Comparison of ENCODE assay signal across 8 cellular contexts in genomic region chr16:69131167-69131748, GRCh38. TPM values are rescaled to one million over a fixed set of nuclear protein-coding genes. Genes with fewer than 3 reads are reported as not detected.
DNase-seq lines count a peak whose midpoint lies in the region; ATAC-seq, FAIRE-seq and TF ChIP-seq lines count a peak whose summit lies in the region.

No MANE protein-coding gene starts in this region.

- TF ChIP-seq CTCF in A549 (IDR thresholded peaks at IDR 0.05) (no peak), GM12865 (IDR thresholded peaks at IDR 0.05; ENCODE audit: insufficient read depth, low read depth, low read length, missing control alignments) (no peak), chondrocyte (IDR thresholded peaks at IDR 0.05) (no peak), lower lobe of right lung (IDR thresholded peaks at IDR 0.05) (no peak), transverse colon (IDR thresholded peaks at IDR 0.05) (no peak)

- H3K4me2 ChIP-seq in A549, result peak overlapping the region; percentile 88

- ATAC-seq in A549, result peak in 1 of 2 experiments; percentile 24; a peak in 3 of 6 replicates
- ATAC-seq in lower lobe of right lung, result peak; percentile 5 to 35
- no peak for ATAC-seq in GM18520 (IDR thresholded peaks at IDR 0.05; ENCODE audit: unreplicated experiment)

- peak overlapping the region; percentile 93 to 96 for H3K27ac ChIP-seq in A549
- H3K27ac ChIP-seq in lower lobe of right lung, result peak overlapping the region; percentile 91
- H3K27ac ChIP-seq in transverse colon, result peak overlapping the region; percentile 91 to 95 (median 93)

- H3K4me3 ChIP-seq in A549, result peak overlapping the region; percentile 79
- H3K4me3 ChIP-seq in GM12865 (ENCODE audit: low read depth, low read length), result peak overlapping the region; percentile 80
- peak overlapping the region; percentile 90 for H3K4me3 ChIP-seq in lower lobe of right lung
- H3K4me3 ChIP-seq in transverse colon, result peak overlapping the region; percentile 75 to 100 (median 97)

- TF ChIP-seq RAD21 in A549 (conservative IDR thresholded peaks at IDR 0.05 in 1 of 2, IDR thresholded peaks at IDR 0.05 in 1 of 2), result no peak

- H3K36me3 Mint-ChIP-seq in chondrocyte (ENCODE audit: low read depth), result peaks cover 3% of the 10 kb centered on the region

- H3K27me3 Mint-ChIP-seq in chondrocyte (ENCODE audit: low read depth), result no peaks in the 10 kb centered on the region

- no peaks in the 10 kb centered on the region for H3K9me3 Mint-ChIP-seq in chondrocyte (ENCODE audit: low read depth)

- CTCF ChIA-PET in A549 (lab: Yijun Ruan, JAX), result interaction anchor here (0.6 to 24.8 kb wide), 3 partner anchors 179 to 421 kb away, joined by 3 to 503 read pairs (median 4); no protein-coding TSS in a partner anchor

- peak overlapping the region; percentile 92 for H3K27ac Mint-ChIP-seq in chondrocyte (ENCODE audit: unreplicated experiment)

- peaks cover 45% of the 10 kb centered on the region for H3K4me1 Mint-ChIP-seq in chondrocyte (ENCODE audit: low read depth)

- no peaks in the 10 kb centered on the region for H3K27me3 ChIP-seq in lower lobe of right lung (ENCODE audit: low read depth)
- H3K27me3 ChIP-seq in transverse colon, result no peaks in the 10 kb centered on the region

- FAIRE-seq in A549 (lab: Jason Lieb, UNC), result no peak

- no peak for TF ChIP-seq EP300 in A549 (IDR thresholded peaks at IDR 0.05)
- no peak for TF ChIP-seq EP300 in transverse colon (IDR thresholded peaks at IDR 0.05; ENCODE audit: low read depth)

- H3K4me1 ChIP-seq in A549 (peaks cover 26% of the 10 kb centered on the region), lower lobe of right lung (peaks cover 27% of the 10 kb centered on the region), transverse colon (peaks cover 7 to 37% (median 27%) of the 10 kb centered on the region in 4 donors)

- intact Hi-C loops in lower lobe of right lung (cut with DNase I) (no loop called here), transverse colon (cut with DNase I; ENCODE audit: low total_unique reads) (no loop called here)

- in situ Hi-C loops in transverse colon (cut with MboI; ENCODE audit: low pct_ligation_motif_present in 1 of 4, low pct_unique_long_range_greater_than_20kb in 1 of 4, low sequenced_read_pairs in 3 of 4), result no loop called here

- DNase-seq in A549 (ENCODE audit: low read depth in 1 of 2, low spot score in 1 of 2), result peak; percentile 39 to 54
- DNase-seq in GM12865 (ENCODE audit: low read depth), result peak; percentile 46
- DNase-seq in RKO (ENCODE audit: low spot score), result peak; percentile 41
- DNase-seq in chondrocyte (ENCODE audit: low spot score), result no peak
- no peak for DNase-seq in lower lobe of right lung
- DNase-seq in transverse colon, result no peak
- DNase-seq in NK-92 (lab: John Stamatoyannopoulos, UW; ENCODE audit: unreplicated experiment), result no peak

- no peak for TF ChIP-seq POLR2A in A549 (IDR thresholded peaks at IDR 0.05; ENCODE audit: low read length)
- TF ChIP-seq POLR2A in transverse colon (IDR thresholded peaks at IDR 0.05), result no peak

- 5% methylated on average over 10 of the region's 11 CpGs for WGBS in A549 (ENCODE audit: missing lambda C conversion rate)
- 3 to 4% methylated on average over 7 to 11 of the region's 11 CpGs for WGBS in transverse colon (ENCODE audit: low coverage in 1 of 2), 2 donors

- POLR2A ChIA-PET in A549 (lab: Yijun Ruan, JAX), result interaction anchor here (0.6 kb wide), 1 partner anchor 60 kb away, joined by 3 read pairs; no protein-coding TSS in a partner anchor

- H3K9me3 ChIP-seq in A549, result no peaks in the 10 kb centered on the region
- H3K9me3 ChIP-seq in lower lobe of right lung, result no peaks in the 10 kb centered on the region
- H3K9me3 ChIP-seq in transverse colon, result no peaks in the 10 kb centered on the region

- H3K4me3 Mint-ChIP-seq in chondrocyte (ENCODE audit: unreplicated experiment), result peak overlapping the region; percentile 98

- H3K36me3 ChIP-seq in lower lobe of right lung, result peaks cover 19% of the 10 kb centered on the region
- no peaks in the 10 kb centered on the region for H3K36me3 ChIP-seq in transverse colon

TF ChIP-seq in A549, 52 proteins besides CTCF, POLR2A, EP300 and RAD21:
- TF ChIP-seq JUNB (IDR thresholded peaks at IDR 0.05) (no peak), FOXS1 (CRISPR knock-in tag; IDR thresholded peaks at IDR 0.05) (no peak), TFCP2L1 (CRISPR knock-in tag; IDR thresholded peaks at IDR 0.05) (no peak), ZNF302 (CRISPR knock-in tag; IDR thresholded peaks at IDR 0.05) (no peak)

RNA-seq across cellular contexts. Expression of gene CHTF8, which starts 1.1 kb away (rescaled TPM):
- polyA plus RNA-seq in A549 (2011; rRNA removed) (81.6 and 113 TPM in 2 replicates), A549 (2017; fragmentation: RNase III; extraction: RNeasy Plus Mini Kit Qiagen cat#74134 plus additional on column Dnase treatment) (72.5 to 82.7 TPM (median 78.7 TPM) in 3 replicates)
- polyA plus RNA-seq in A549 (2012; cell fraction: cytosol; rRNA removed), result 64.0 and 84.3 TPM in 2 replicates
- polyA plus RNA-seq in A549 (2012; cell fraction: nucleus; rRNA removed), result 57.0 and 81.5 TPM in 2 replicates
- 132 and 175 TPM in 2 replicates for polyA minus RNA-seq in A549 (2011; rRNA and poly(A)+ RNA removed)
- total RNA-seq in chondrocyte (77.1 to 83.2 TPM (median 83.1 TPM) in 3 replicates), lower lobe of right lung (126 TPM), transverse colon (100 to 1,000 TPM in 1 of 4 donors, 10 to 100 TPM in 3; 49.2 to 207 (median 68.9) TPM)

RNA-seq across cellular contexts. Expression of gene UTP4, which starts 1.2 kb away (rescaled TPM):
- polyA plus RNA-seq in A549 (2011; rRNA removed) (118 TPM in 2 replicates), A549 (2017; fragmentation: RNase III; extraction: RNeasy Plus Mini Kit Qiagen cat#74134 plus additional on column Dnase treatment) (77.1 to 87.3 TPM (median 78.8 TPM) in 3 replicates)
- 97.9 and 112 TPM in 2 replicates for polyA plus RNA-seq in A549 (2012; cell fraction: cytosol; rRNA removed)
- 101 and 109 TPM in 2 replicates for polyA plus RNA-seq in A549 (2012; cell fraction: nucleus; rRNA removed)
- polyA minus RNA-seq in A549 (2011; rRNA and poly(A)+ RNA removed), result 132 and 150 TPM in 2 replicates
- total RNA-seq in chondrocyte (37.2 to 46.0 TPM (median 41.7 TPM) in 3 replicates), lower lobe of right lung (26.4 TPM), transverse colon (10 to 100 TPM; 10.1 to 79.4 (median 17.6) TPM)

RNA-seq across cellular contexts. Expression of gene HAS3, which starts 25.8 kb away (rescaled TPM):
- polyA plus RNA-seq in A549 (2011; rRNA removed) (9.1 and 11.1 TPM in 2 replicates), A549 (2017; fragmentation: RNase III; extraction: RNeasy Plus Mini Kit Qiagen cat#74134 plus additional on column Dnase treatment) (12.4 to 18.6 TPM (median 14.1 TPM) in 3 replicates)
- polyA plus RNA-seq in A549 (2012; cell fraction: cytosol; rRNA removed), result 23.0 and 37.0 TPM in 2 replicates
- polyA plus RNA-seq in A549 (2012; cell fraction: nucleus; rRNA removed), result 51.5 and 90.9 TPM in 2 replicates
- 16.0 and 17.6 TPM in 2 replicates for polyA minus RNA-seq in A549 (2011; rRNA and poly(A)+ RNA removed)
- total RNA-seq in chondrocyte (0.92 to 1.5 TPM (median 1.4 TPM) in 3 replicates), lower lobe of right lung (12.6 TPM), transverse colon (10 to 100 TPM in 1 of 4 donors, 1 to 10 TPM in 2, under 1 TPM in 1; 0.20 to 12.0 (median 7.9) TPM)

RNA-seq across cellular contexts. Expression of gene SNTB2, which starts 55.7 kb away (rescaled TPM):
- polyA plus RNA-seq in A549 (2011; rRNA removed) (19.2 and 20.8 TPM in 2 replicates), A549 (2017; fragmentation: RNase III; extraction: RNeasy Plus Mini Kit Qiagen cat#74134 plus additional on column Dnase treatment) (7.4 to 8.4 TPM (median 7.8 TPM) in 3 replicates)
- 6.5 and 8.9 TPM in 2 replicates for polyA plus RNA-seq in A549 (2012; cell fraction: cytosol; rRNA removed)
- polyA plus RNA-seq in A549 (2012; cell fraction: nucleus; rRNA removed), result 5.0 and 8.9 TPM in 2 replicates
- 48.7 and 52.1 TPM in 2 replicates for polyA minus RNA-seq in A549 (2011; rRNA and poly(A)+ RNA removed)
- total RNA-seq in chondrocyte (38.4 to 49.5 TPM (median 49.1 TPM) in 3 replicates), lower lobe of right lung (36.1 TPM), transverse colon (10 to 100 TPM; 14.2 to 31.4 (median 24.1) TPM)

Comparison
In these comparisons a context has a peak if more than half of its experiments do, and no peak if none do; other contexts are left out.
1. DNase-seq: peak in A549 (2 of 2), GM12865 (single experiment) and RKO (single experiment); none in chondrocyte (single experiment), lower lobe of right lung (single experiment), transverse colon (single experiment) and NK-92 (single experiment).
2. Peak in every context shown above with its lines, with median percentiles within 50 percentile points of each other: H3K27ac ChIP-seq and H3K4me3 ChIP-seq.